In the genomic region with DNA sequence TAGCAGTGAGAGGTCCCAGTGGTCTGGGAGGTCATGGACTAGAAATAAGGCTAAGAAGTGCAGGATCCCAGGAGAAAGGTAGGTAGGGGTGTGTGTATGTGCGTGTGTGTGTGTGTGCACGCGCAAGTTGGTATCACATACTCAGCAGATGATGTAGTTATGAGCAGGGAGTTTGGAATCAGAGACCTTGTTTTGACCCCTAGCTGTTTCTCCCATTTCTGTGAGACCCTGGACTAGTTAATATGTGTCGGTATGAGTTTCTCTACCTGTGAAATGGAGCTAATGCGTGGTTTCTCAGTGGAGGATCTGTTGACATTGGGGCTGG, we compare ENCODE assay signal across 11 cellular contexts. TPM values are rescaled to one million over a fixed set of nuclear protein-coding genes. Genes with fewer than 3 reads are reported as not detected.
DNase-seq lines count a peak whose midpoint lies in the region; ATAC-seq and TF ChIP-seq lines count a peak whose summit lies in the region.
"Had no signal": no experiment of that assay in that cellular context is flagged by ENCODE, and none has a peak within 500 bp of the region (broad histone marks: within the 10 kb centered on the region; RNA-seq: fewer than 3 reads in every experiment).

No MANE protein-coding gene starts in this region.

- DNase-seq in EH (ENCODE audit: low read depth) (peak; percentile 46), caudate nucleus (lab: John Stamatoyannopoulos, UW) (no peak), kidney tubule cell (ENCODE audit: low spot score) (peak; percentile 72), gastrocnemius medialis (no peak), PC-9 (no peak), NCI-H524 treated with DMSO at 0.1 percent for 48 hours (lab: John Stamatoyannopoulos, UW) (no peak)
- no peak for DNase-seq in activated CD4-positive, alpha-beta T cell treated with anti-CD3 and anti-CD28 coated beads, Interleukin-2, amount 50 U/mL, for 1 hour
- DNase-seq: activated T-cell treated with anti-CD3 and anti-CD28 coated beads, Interleukin-2, amount 50 U/mL, for 1 hour had no signal

- H3K36me3 ChIP-seq in gastrocnemius medialis: no peaks in the 10 kb centered on the region
- no peaks in the 10 kb centered on the region for H3K36me3 ChIP-seq in PC-9 (ENCODE audit: low read depth)

- CTCF ChIA-PET in PC-9 (lab: Charles Lee): interaction anchor here (0.6 kb wide), 2 partner anchors 20 to 45 kb away, joined by 3 to 6 read pairs; no protein-coding TSS in a partner anchor

- no peaks in the 10 kb centered on the region for H3K9me3 ChIP-seq in gastrocnemius medialis
- no peaks in the 10 kb centered on the region for H3K9me3 ChIP-seq in PC-9 (ENCODE audit: insufficient read depth, low read depth)
- H3K9me3 ChIP-seq: SK-N-SH had no signal

- no peak overlapping the region for H2AFZ ChIP-seq in PC-9

- H3K4me2 ChIP-seq in PC-9: no peak overlapping the region

- H3K4me3 ChIP-seq in gastrocnemius medialis (peak overlapping the region; percentile 51 to 64 (median 60)), PC-9 (no peak overlapping the region)

- TF ChIP-seq POLR2A in gastrocnemius medialis (IDR thresholded peaks at IDR 0.05): no peak

- H3K9me2 ChIP-seq in PC-9 (ENCODE audit: insufficient read depth): no peaks in the 10 kb centered on the region
- H3K9me2 ChIP-seq: SK-N-SH had no signal

- H4K20me1 ChIP-seq in PC-9 (ENCODE audit: insufficient read depth): no peaks in the 10 kb centered on the region

- no TSS peak for BruUV-seq in PC-9 (replicated peaks; lab: Mats Ljungman, UMichigan)

- peaks cover 0 to 7% of the 10 kb centered on the region in 2 donors for H3K4me1 ChIP-seq in gastrocnemius medialis
- no peaks in the 10 kb centered on the region for H3K4me1 ChIP-seq in PC-9 (replicated peaks; ENCODE audit: insufficient read depth)

- in situ Hi-C loops in gastrocnemius medialis (cut with MboI; ENCODE audit: low sequenced_read_pairs in 4 of 4): no loop called here

- ATAC-seq in gastrocnemius medialis (no peak), GM21717 (IDR thresholded peaks at IDR 0.05; ENCODE audit: unreplicated experiment) (no peak)
- ATAC-seq: stimulated activated effector memory CD8-positive, alpha-beta T cell treated with anti-CD3 and anti-CD28 coated beads, Interleukin-12 subunit alpha, Interleukin-12 subunit beta, amount 100 ng/mL, for 72 hours had no signal

- no peaks in the 10 kb centered on the region for H3F3A ChIP-seq in PC-9 (ENCODE audit: insufficient read depth, low read depth)

- no peak for TF ChIP-seq CTCF in gastrocnemius medialis (IDR thresholded peaks at IDR 0.05 in 4 of 5, conservative IDR thresholded peaks at IDR 0.05 in 1 of 5)
- TF ChIP-seq CTCF in PC-9 (conservative IDR thresholded peaks at IDR 0.05): no peak

- intact Hi-C loops in gastrocnemius medialis (cut with DNase I; ENCODE audit: low total_unique reads) (loop anchor here (2.0 kb wide), 1 partner anchor 38 kb away; no protein-coding TSS in a partner anchor), PC-9 (cut with micrococcal nuclease; ENCODE audit: unreplicated experiment) (no loop called here)

- POLR2A ChIA-PET in PC-9 (lab: Charles Lee; ENCODE audit: unreplicated experiment): no interaction called here

- H3K27ac ChIP-seq in caudate nucleus (ENCODE audit: low read depth, low read length) (peak overlapping the region; percentile 26), gastrocnemius medialis (peak overlapping the region; percentile 76 to 90 (median 84)), PC-9 (no peak overlapping the region)

- no peaks in the 10 kb centered on the region for H3K79me2 ChIP-seq in PC-9 (ENCODE audit: low read depth)

- H3K27me3 ChIP-seq in gastrocnemius medialis: peaks cover 4 to 16% (median 6%) of the 10 kb centered on the region in 3 donors
- peaks cover 32% of the 10 kb centered on the region for H3K27me3 ChIP-seq in PC-9 (ENCODE audit: insufficient read depth, low read depth)

RNA-seq across cellular contexts. Expression of gene SERPING1, which starts 1.3 kb away (rescaled TPM):
- total RNA-seq in gastrocnemius medialis: 100 to 1,000 TPM in 3 of 4 donors, 10 to 100 TPM in 1; 90.0 to 171 (median 106) TPM
- 3.1 TPM in 2 replicates for total RNA-seq in PC-9 (2021)

RNA-seq across cellular contexts. Expression of gene UBE2L6, which starts 31.3 kb away (rescaled TPM):
- total RNA-seq in gastrocnemius medialis (1 to 10 TPM; 5.5 to 9.0 (median 6.7) TPM), PC-9 (2021) (121 and 122 TPM in 2 replicates)

RNA-seq across cellular contexts. Expression of gene YPEL4, which starts 50.9 kb away (rescaled TPM):
- total RNA-seq in gastrocnemius medialis (under 1 TPM; 0.31 to 0.68 (median 0.49) TPM), PC-9 (2021) (0.48 and 0.98 TPM in 2 replicates)

RNA-seq across cellular contexts. Expression of gene CLP1, which starts 58.8 kb away (rescaled TPM):
- total RNA-seq in gastrocnemius medialis (10 to 100 TPM; 10.6 to 15.3 (median 11.2) TPM), PC-9 (2021) (23.4 and 24.2 TPM in 2 replicates)

Comparison
In these comparisons a context has a peak if more than half of its experiments do, and no peak if none do; other contexts are left out.
1. DNase-seq: peak in EH (single experiment) and kidney tubule cell (single experiment); none in caudate nucleus (0 of 61), gastrocnemius medialis (0 of 2), activated CD4-positive, alpha-beta T cell treated with anti-CD3 and anti-CD28 coated beads, Interleukin-2, amount 50 U/mL, for 1 hour (single experiment), PC-9 (0 of 2) and NCI-H524 treated with DMSO at 0.1 percent for 48 hours (single experiment).
2. RNA of gene SERPING1, which starts 1.3 kb away (total RNA-seq): 90.0 to 171 TPM in gastrocnemius medialis; 3.1 TPM in PC-9; every median in the first group is over 10 times any median in the second.
3. RNA of gene UBE2L6, which starts 31.3 kb away (total RNA-seq): 121 to 122 TPM in PC-9; 5.5 to 9.0 TPM in gastrocnemius medialis; every median in the first group is over 10 times any median in the second.